Comparison of ENCODE assay signal across 15 cellular contexts in the genomic region with DNA sequence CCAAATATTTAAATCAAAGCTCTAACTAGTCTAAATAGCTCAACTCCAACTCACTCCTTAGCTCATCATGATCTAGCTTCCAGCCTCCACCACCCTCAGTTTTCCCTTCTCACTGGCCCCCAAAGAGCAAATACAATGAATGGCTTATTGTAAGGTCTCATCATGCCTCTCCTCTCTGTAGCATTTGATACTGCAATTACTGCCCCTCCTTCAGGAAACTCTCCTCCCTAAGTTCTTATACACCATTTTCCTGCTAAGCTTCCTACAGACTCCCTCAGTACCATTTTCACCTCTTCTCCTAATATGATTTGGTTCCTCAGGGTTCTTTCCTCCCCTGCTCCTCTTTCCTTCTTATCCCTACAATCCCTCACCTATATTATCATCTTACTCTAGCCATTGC. TPM values are rescaled to one million over a fixed set of nuclear protein-coding genes. Genes with fewer than 3 reads are reported as not detected.
DNase-seq lines count a peak whose midpoint lies in the region; ATAC-seq and TF ChIP-seq lines count a peak whose summit lies in the region.
"Had no signal": no experiment of that assay in that cellular context is flagged by ENCODE, and none has a peak within 500 bp of the region (broad histone marks: within the 10 kb centered on the region; RNA-seq: fewer than 3 reads in every experiment).

No MANE protein-coding gene starts in this region.

- DNase-seq in activated T-cell treated with anti-CD3 and anti-CD28 coated beads, Interleukin-2, amount 50 U/mL, for 72 hours: no peak
- no peak for DNase-seq in activated T-cell treated with anti-CD3 and anti-CD28 coated beads, Interleukin-2, amount 50 U/mL, for 48 hours
- DNase-seq in foreskin melanocyte (peak; percentile 29), osteocyte (ENCODE audit: extremely low spot score, unreplicated experiment) (no peak), lower leg skin (ENCODE audit: low spot score in 2 of 2) (no peak), NCI-H1436 treated with DMSO at 0.1 percent for 48 hours (lab: John Stamatoyannopoulos, UW) (no peak), left lung (no peak)
- no peak for DNase-seq in stimulated activated naive CD4-positive, alpha-beta T cell treated with Interleukin-2 at 50 U/mL for 16 hours (lab: John Stamatoyannopoulos, UW)
- DNase-seq: CD8-positive, alpha-beta T cell; DMS 273 treated with DMSO at 0.1 percent for 48 hours; GM23248; H7 had no signal

- peaks cover 53% of the 10 kb centered on the region for H3K4me1 Mint-ChIP-seq in activated T-cell treated with anti-CD3 and anti-CD28 coated beads, Interleukin-2, amount 50 U/mL, for 72 hours (ENCODE audit: low read depth)
- H3K4me1 Mint-ChIP-seq in osteocyte (ENCODE audit: unreplicated experiment): peaks cover 27% of the 10 kb centered on the region

- H3K4me3 Mint-ChIP-seq in activated T-cell treated with anti-CD3 and anti-CD28 coated beads, Interleukin-2, amount 50 U/mL, for 72 hours: no peak overlapping the region
- H3K4me3 Mint-ChIP-seq in osteocyte (ENCODE audit: unreplicated experiment): no peak overlapping the region
- H3K4me3 Mint-ChIP-seq: CD14-positive monocyte; CD8-positive, alpha-beta T cell had no signal

- H3K27ac Mint-ChIP-seq in activated T-cell treated with anti-CD3 and anti-CD28 coated beads, Interleukin-2, amount 50 U/mL, for 72 hours: peak overlapping the region; percentile 5
- peak overlapping the region; percentile 58 for H3K27ac Mint-ChIP-seq in osteocyte (ENCODE audit: unreplicated experiment)
- H3K27ac Mint-ChIP-seq: CD8-positive, alpha-beta T cell; IgD-negative memory B cell had no signal

- H3K9me3 ChIP-seq in left lung: no peaks in the 10 kb centered on the region

- no peak overlapping the region for H3K27ac ChIP-seq in left lung
- H3K27ac ChIP-seq: 22Rv1, GM23248 had no signal

- H3K9me3 Mint-ChIP-seq in activated T-cell treated with anti-CD3 and anti-CD28 coated beads, Interleukin-2, amount 50 U/mL, for 72 hours: no peaks in the 10 kb centered on the region
- H3K9me3 Mint-ChIP-seq in osteocyte (ENCODE audit: unreplicated experiment): no peaks in the 10 kb centered on the region
- H3K9me3 Mint-ChIP-seq: CD14-positive monocyte; CD8-positive, alpha-beta T cell; IgD-negative memory B cell had no signal

- H3K4me1 ChIP-seq in left lung: no peaks in the 10 kb centered on the region

- no peaks in the 10 kb centered on the region for H3K27me3 ChIP-seq in left lung

- no peaks in the 10 kb centered on the region for H3K36me3 ChIP-seq in left lung

- H3K4me3 ChIP-seq in lower leg skin (ENCODE audit: low read depth, poor library complexity, severe bottlenecking): no peak overlapping the region
- H3K4me3 ChIP-seq in left lung: no peak overlapping the region
- H3K4me3 ChIP-seq: GM23248 had no signal

- no peak for TF ChIP-seq CTCF in osteocyte (IDR thresholded peaks at IDR 0.05)
- TF ChIP-seq CTCF in lower leg skin (IDR thresholded peaks at IDR 0.05): no peak
- TF ChIP-seq CTCF in left lung (IDR thresholded peaks at IDR 0.05): no peak

- no peak for TF ChIP-seq POLR2A in lower leg skin (IDR thresholded peaks at IDR 0.05)

- intact Hi-C loops in lower leg skin (cut with DNase I; ENCODE audit: low total_unique reads) (no loop called here), left lung (cut with DNase I) (no loop called here)

- no peaks in the 10 kb centered on the region for H3K36me3 Mint-ChIP-seq in activated T-cell treated with anti-CD3 and anti-CD28 coated beads, Interleukin-2, amount 50 U/mL, for 72 hours (ENCODE audit: insufficient read depth in 2 of 2)
- H3K36me3 Mint-ChIP-seq in osteocyte (ENCODE audit: unreplicated experiment): no peaks in the 10 kb centered on the region

- ATAC-seq in activated T-cell treated with anti-CD3 and anti-CD28 coated beads, Interleukin-2, amount 50 U/mL, for 72 hours (replicated peaks in 1 of 2): no peak
- ATAC-seq in left lung: no peak
- ATAC-seq: CD8-positive, alpha-beta T cell had no signal

- H3K27me3 Mint-ChIP-seq in activated T-cell treated with anti-CD3 and anti-CD28 coated beads, Interleukin-2, amount 50 U/mL, for 72 hours (ENCODE audit: low read depth): no peaks in the 10 kb centered on the region
- H3K27me3 Mint-ChIP-seq in osteocyte (ENCODE audit: unreplicated experiment): no peaks in the 10 kb centered on the region
- H3K27me3 Mint-ChIP-seq: IgD-negative memory B cell had no signal

RNA-seq across cellular contexts. Expression of a gene that starts 12.8 kb away (rescaled TPM):
- 10 to 100 TPM; 23.5 to 27.0 TPM for total RNA-seq in activated T-cell treated with anti-CD3 and anti-CD28 coated beads, Interleukin-2, amount 50 U/mL, for 72 hours
- total RNA-seq in osteocyte (39.9 and 42.6 TPM in 2 replicates), lower leg skin (10 to 100 TPM; 17.7 to 25.0 (median 24.8) TPM), left lung (10 to 100 TPM; 36.0 to 41.2 TPM)
